In genomic region chr1:3679098-3679555, GRCh38 we compare ENCODE assay signal across 20 cellular contexts. TPM values are rescaled to one million over a fixed set of nuclear protein-coding genes. Genes with fewer than 3 reads are reported as not detected.
DNase-seq lines count a peak whose midpoint lies in the region; ATAC-seq and TF ChIP-seq lines count a peak whose summit lies in the region.
"Had no signal": no experiment of that assay in that cellular context is flagged by ENCODE, and none has a peak within 500 bp of the region (broad histone marks: within the 10 kb centered on the region; RNA-seq: fewer than 3 reads in every experiment).

No MANE protein-coding gene starts in this region.

- H3K27me3 Mint-ChIP-seq in activated B cell treated with CpG ODN at 0.5 μM for 24 hours, result peaks cover 2% of the 10 kb centered on the region
- H3K27me3 Mint-ChIP-seq in stimulated activated memory B cell treated with anti-CD40 and anti-IgM and Interleukin-4, amounts not matched to agents 10 μg/mL and 1 μg/mL and 100 μg/mL, for 72 hours, result peaks cover 24% of the 10 kb centered on the region

- no peaks in the 10 kb centered on the region for H3K36me3 ChIP-seq in MM.1S (replicated peaks; ENCODE audit: insufficient read depth, low read length)
- H3K36me3 ChIP-seq: upper lobe of right lung had no signal

- H3K27ac ChIP-seq in right cardiac atrium (ENCODE audit: low read length) (no peak overlapping the region), MM.1S (ENCODE audit: low read length) (no peak overlapping the region)
- H3K27ac ChIP-seq: upper lobe of right lung had no signal

- no peak overlapping the region for H3K9ac ChIP-seq in MM.1S (ENCODE audit: low read length)

- H3K36me3 Mint-ChIP-seq in activated B cell treated with CpG ODN at 0.5 μM for 24 hours (ENCODE audit: low read depth), result no peaks in the 10 kb centered on the region
- no peaks in the 10 kb centered on the region for H3K36me3 Mint-ChIP-seq in stimulated activated memory B cell treated with anti-CD40 and anti-IgM and Interleukin-4, amounts not matched to agents 10 μg/mL and 1 μg/mL and 100 μg/mL, for 72 hours

- no peak overlapping the region for H2AFZ ChIP-seq in MM.1S (ENCODE audit: low read length)

- no peaks in the 10 kb centered on the region for H3K9me3 Mint-ChIP-seq in activated B cell treated with CpG ODN at 0.5 μM for 24 hours
- H3K9me3 Mint-ChIP-seq in stimulated activated memory B cell treated with anti-CD40 and anti-IgM and Interleukin-4, amounts not matched to agents 10 μg/mL and 1 μg/mL and 100 μg/mL, for 72 hours, result peaks cover 5% of the 10 kb centered on the region
- H3K9me3 Mint-ChIP-seq: HFFc6 had no signal

- H3K4me1 Mint-ChIP-seq in activated B cell treated with CpG ODN at 0.5 μM for 24 hours, result peaks cover 61% of the 10 kb centered on the region
- peaks cover 62% of the 10 kb centered on the region for H3K4me1 Mint-ChIP-seq in stimulated activated memory B cell treated with anti-CD40 and anti-IgM and Interleukin-4, amounts not matched to agents 10 μg/mL and 1 μg/mL and 100 μg/mL, for 72 hours

- intact Hi-C loops in right cardiac atrium (cut with DNase I) (no loop called here), cardiac septum (cut with DNase I) (no loop called here), activated B cell treated with CpG ODN at 0.5 μM for 24 hours (cut with micrococcal nuclease) (no loop called here), posterior cingulate gyrus (cut with DNase I) (no loop called here)

- CTCF ChIA-PET in activated B cell treated with CpG ODN at 0.5 μM for 24 hours (lab: Charles Lee), result no interaction called here

- H3F3A ChIP-seq in MM.1S (ENCODE audit: insufficient read depth, low read length), result no peaks in the 10 kb centered on the region

- H4K20me1 ChIP-seq in MM.1S (ENCODE audit: insufficient read depth, low read length), result no peaks in the 10 kb centered on the region

- POLR2A ChIA-PET in activated B cell treated with CpG ODN at 0.5 μM for 24 hours (lab: Charles Lee), result interaction anchor here (1.0 to 3.5 kb wide), 2 partner anchors 10 to 13 kb away, joined by 4 to 89 read pairs; no protein-coding TSS in a partner anchor

- TF ChIP-seq CTCF in activated B cell treated with CpG ODN at 0.5 μM for 24 hours (IDR thresholded peaks at IDR 0.05) (no peak), MM.1S (IDR thresholded peaks at IDR 0.05; ENCODE audit: low read length) (no peak)

- H3K4me1 ChIP-seq in right cardiac atrium (ENCODE audit: control insufficient read depth, insufficient read depth, low read length) (no peaks in the 10 kb centered on the region), MM.1S (ENCODE audit: low read length) (no peaks in the 10 kb centered on the region)

- H3K27ac Mint-ChIP-seq in activated B cell treated with CpG ODN at 0.5 μM for 24 hours, result peak overlapping the region; percentile 59
- peak overlapping the region; percentile 48 for H3K27ac Mint-ChIP-seq in stimulated activated memory B cell treated with anti-CD40 and anti-IgM and Interleukin-4, amounts not matched to agents 10 μg/mL and 1 μg/mL and 100 μg/mL, for 72 hours
- H3K27ac Mint-ChIP-seq: HFFc6 had no signal

- H3K4me2 ChIP-seq in MM.1S (ENCODE audit: low read depth, low read length), result no peak overlapping the region

- H3K9me2 ChIP-seq in MM.1S (replicated peaks; ENCODE audit: insufficient read depth, low read length), result no peaks in the 10 kb centered on the region

- H3K4me3 ChIP-seq in right cardiac atrium (ENCODE audit: low read length), result no peak overlapping the region
- H3K4me3 ChIP-seq in MM.1S (ENCODE audit: low read length), result no peak overlapping the region
- H3K4me3 ChIP-seq: upper lobe of right lung had no signal

- 58% methylated on average over 18 of the region's 18 CpGs for WGBS in right cardiac atrium

- no peaks in the 10 kb centered on the region for H3K9me3 ChIP-seq in right cardiac atrium (ENCODE audit: control insufficient read depth, low read length)
- H3K9me3 ChIP-seq in MM.1S (replicated peaks; ENCODE audit: insufficient read depth, low read length), result no peaks in the 10 kb centered on the region
- H3K9me3 ChIP-seq: upper lobe of right lung had no signal

- H3K4me3 Mint-ChIP-seq in activated B cell treated with CpG ODN at 0.5 μM for 24 hours, result peak overlapping the region; percentile 52
- peak overlapping the region; percentile 0 for H3K4me3 Mint-ChIP-seq in stimulated activated memory B cell treated with anti-CD40 and anti-IgM and Interleukin-4, amounts not matched to agents 10 μg/mL and 1 μg/mL and 100 μg/mL, for 72 hours
- H3K4me3 Mint-ChIP-seq: HFFc6 had no signal

- no peak for ATAC-seq in right cardiac atrium
- ATAC-seq in activated B cell treated with CpG ODN at 0.5 μM for 24 hours (ENCODE audit: low read depth), result no peak
- no peak for ATAC-seq in stimulated activated memory B cell treated with anti-CD40 and anti-IgM and Interleukin-4, amounts not matched to agents 10 μg/mL and 1 μg/mL and 100 μg/mL, for 72 hours
- ATAC-seq: Panc1, SK-N-SH treated with all-trans-retinoic acid at 6 μM for 48 hours, upper lobe of right lung had no signal

- H3K27me3 ChIP-seq in right cardiac atrium (ENCODE audit: control insufficient read depth, insufficient read depth) (no peaks in the 10 kb centered on the region), MM.1S (replicated peaks; ENCODE audit: insufficient read depth, low read length) (no peaks in the 10 kb centered on the region)
- H3K27me3 ChIP-seq: upper lobe of right lung had no signal

- H3K79me2 ChIP-seq in MM.1S (ENCODE audit: low read length), result peaks cover 7% of the 10 kb centered on the region

- DNase-seq in right cardiac atrium, result peak; percentile 11 to 54 (median 35)
- DNase-seq in cardiac septum (ENCODE audit: low spot score), result no peak
- peak; percentile 49 for DNase-seq in MV-4-11 (lab: John Stamatoyannopoulos, UW)
- no peak for DNase-seq in activated B cell treated with CpG ODN at 0.5 μM for 24 hours
- no peak for DNase-seq in posterior cingulate gyrus
- DNase-seq in MM.1S, result no peak
- DNase-seq in foreskin melanocyte, result no peak
- DNase-seq: activated CD4-positive, alpha-beta T cell treated with anti-CD3 and anti-CD28 coated beads, Interleukin-2, amount 50 U/mL, for 1 hour; activated effector memory CD4-positive, alpha-beta T cell treated with anti-CD3 and anti-CD28 coated beads, Interleukin-2, amount 50 U/mL, for 16 hours; amniotic stem cell; head of caudate nucleus; HFFc6; NCI-H187; NCI-H226; NCI-H82; stimulated activated CD4-positive, alpha-beta T cell treated with anti-CD3 and anti-CD28 coated beads, Interleukin-12 subunit alpha, Interleukin-12 subunit beta, amount 100 ng/mL, for 4 hours; upper lobe of right lung had no signal

RNA-seq across cellular contexts. Expression of gene TP73, which starts 26.8 kb away (rescaled TPM):
- total RNA-seq in right cardiac atrium, result under 1 TPM in 1 of 4 donors, not detected in 3; 0.18 TPM
- 0.07 TPM for polyA plus RNA-seq in right cardiac atrium
- total RNA-seq in cardiac septum, result 0.30 TPM
- total RNA-seq in activated B cell treated with CpG ODN at 0.5 μM for 24 hours, result 2.1 and 2.6 TPM in 2 replicates
- total RNA-seq: HFFc6 had no signal

RNA-seq across cellular contexts. Expression of gene WRAP73, which starts 29.2 kb away (rescaled TPM):
- 10 to 100 TPM in 3 of 4 donors, 1 to 10 TPM in 1; 8.7 to 13.9 (median 12.2) TPM for total RNA-seq in right cardiac atrium
- polyA plus RNA-seq in right cardiac atrium, result 12.9 TPM
- 14.3 TPM for total RNA-seq in cardiac septum
- 27.0 and 30.1 TPM in 2 replicates for total RNA-seq in activated B cell treated with CpG ODN at 0.5 μM for 24 hours

RNA-seq across cellular contexts. Expression of gene TPRG1L, which starts 54.3 kb away (rescaled TPM):
- 10 to 100 TPM; 46.3 to 51.4 (median 46.6) TPM for total RNA-seq in right cardiac atrium
- polyA plus RNA-seq in right cardiac atrium, result 35.8 TPM
- 44.3 TPM for total RNA-seq in cardiac septum
- 26.5 and 27.0 TPM in 2 replicates for total RNA-seq in activated B cell treated with CpG ODN at 0.5 μM for 24 hours

Comparison
In these comparisons a context has a peak if more than half of its experiments do, and no peak if none do; other contexts are left out.
1. DNase-seq: peak in right cardiac atrium (3 of 3) and MV-4-11 (single experiment); none in cardiac septum (single experiment), activated B cell treated with CpG ODN at 0.5 μM for 24 hours (single experiment), posterior cingulate gyrus (0 of 10), MM.1S (single experiment) and foreskin melanocyte (single experiment).